In genomic region chrX:24464836-24465523, GRCh38 we compare ENCODE assay signal across 8 cellular contexts. TPM values are rescaled to one million over a fixed set of nuclear protein-coding genes. Genes with fewer than 3 reads are reported as not detected.
DNase-seq lines count a peak whose midpoint lies in the region; ATAC-seq and TF ChIP-seq lines count a peak whose summit lies in the region.

PDK3 (plus strand) TSS chrX:24465286; CDS start chrX:24465456, 170 bp downstream.

- H3K27ac ChIP-seq in OCI-LY3 (ENCODE audit: low read length): peak within 1 kb of the TSS; percentile 40

- 0 out of 2 replicates have a peak, but pooled peaks cover 5% of the 10 kb centered on the region for H4K20me1 ChIP-seq in OCI-LY3 (ENCODE audit: insufficient read depth, low read length)

- H3K4me2 ChIP-seq in OCI-LY3 (ENCODE audit: low read length): peak within 1 kb of the TSS; percentile 98

- H3K27me3 ChIP-seq in OCI-LY3 (ENCODE audit: low read depth, low read length): no peaks in the 10 kb centered on the region

- H3K36me3 ChIP-seq in OCI-LY3 (replicated peaks; ENCODE audit: low read depth, low read length): peaks cover 3% of the 10 kb centered on the region

- peak within 1 kb of the TSS; percentile 87 for H3K9ac ChIP-seq in OCI-LY3 (ENCODE audit: low read length)

- TF ChIP-seq CTCF in OCI-LY3 (IDR thresholded peaks at IDR 0.05; ENCODE audit: low read depth, low read length) (no peak), epithelial cell of esophagus (IDR thresholded peaks at IDR 0.05; ENCODE audit: insufficient read depth, low read depth, low read length, missing control alignments) (no peak)

- H2AFZ ChIP-seq in OCI-LY3 (ENCODE audit: low read depth, low read length): peak within 1 kb of the TSS; percentile 96

- peaks cover 10% of the 10 kb centered on the region for H3K79me2 ChIP-seq in OCI-LY3 (ENCODE audit: low read length)

- H3K4me1 ChIP-seq in OCI-LY3 (ENCODE audit: low read length): peaks cover 30% of the 10 kb centered on the region

- DNase-seq in DMS 273 (lab: John Stamatoyannopoulos, UW; ENCODE audit: unreplicated experiment) (peak; percentile 96), HuH-7.5 (ENCODE audit: low spot score) (peak; percentile 55), activated T-cell treated with anti-CD3 and anti-CD28 coated beads for 1 hour (ENCODE audit: low read depth) (peak; percentile 79), epithelial cell of esophagus (ENCODE audit: low read depth) (peak; percentile 84), mucosa of gallbladder (ENCODE audit: low spot score) (peak; percentile 93)
- peak; percentile 76 for DNase-seq in stimulated activated CD8-positive, alpha-beta memory T cell treated with anti-CD3 and anti-CD28 coated beads, Interleukin-4, amount 100 ng/mL, for 24 hours (ENCODE audit: low read depth)

- H3K9me3 ChIP-seq in OCI-LY3 (ENCODE audit: insufficient read depth, low read length): no peaks in the 10 kb centered on the region

- ATAC-seq in GM21528 (IDR thresholded peaks at IDR 0.05; ENCODE audit: low FRiP score, unreplicated experiment): peak; percentile 97

- H3K4me3 ChIP-seq in OCI-LY3 (ENCODE audit: low read length) (peak within 1 kb of the TSS; percentile 98), epithelial cell of esophagus (ENCODE audit: low read length) (peak within 1 kb of the TSS; percentile 60)

RNA-seq across cellular contexts. Expression of gene PDK3, which starts in this region (rescaled TPM):
- total RNA-seq in mucosa of gallbladder: 14.3 TPM

Comparison
In these comparisons a context has a peak if more than half of its experiments do, and no peak if none do; other contexts are left out.
1. Peak in every context shown above with its lines: DNase-seq, ATAC-seq, H3K4me3 ChIP-seq and H3K27ac ChIP-seq.